Comparison of ENCODE assay signal across 30 cellular contexts in genomic region chr4:159719531-159719930, GRCh38.
"Had no signal": no experiment of that assay in that cellular context is flagged by ENCODE, and none has a peak within 500 bp of the region (broad histone marks: within the 10 kb centered on the region; RNA-seq: fewer than 3 reads in every experiment).

No MANE protein-coding gene starts in this region.

- H3K4me1 ChIP-seq: body of pancreas, esophagus muscularis mucosa, foreskin keratinocyte, gastrocnemius medialis, heart left ventricle had no signal

- H3K4me3 ChIP-seq: body of pancreas, coronary artery, dorsolateral prefrontal cortex, esophagus muscularis mucosa, gastrocnemius medialis, heart left ventricle had no signal

- H3K9me3 ChIP-seq: body of pancreas, esophagus muscularis mucosa, gastrocnemius medialis, heart left ventricle had no signal

- ATAC-seq: activated CD4-positive, CD25-positive, alpha-beta regulatory T cell treated with anti-CD3 and anti-CD28 coated beads, Interleukin-2, amount 50 U/mL, for 24 hours; activated CD8-positive, alpha-beta T cell treated with anti-CD3 and anti-CD28 coated beads for 36 hours; activated T-cell treated with anti-CD3 and anti-CD28 coated beads, Interleukin-2, amount 50 U/mL, for 4 hours; activated T-helper 17 cell treated with anti-CD3 and anti-CD28 coated beads, Interleukin-2, amount 50 U/mL, for 72 hours; body of pancreas; foreskin keratinocyte; gastrocnemius medialis; heart left ventricle; T-helper 17 cell had no signal

- H3K27me3 ChIP-seq: body of pancreas, dorsolateral prefrontal cortex, esophagus muscularis mucosa, foreskin keratinocyte, gastrocnemius medialis, heart left ventricle had no signal

- DNase-seq: activated B cell treated with CpG ODN at 0.5 μM for 24 hours; activated CD4-positive, alpha-beta T cell treated with anti-CD3 and anti-CD28 coated beads for 48 hours; activated CD4-positive, alpha-beta T cell treated with anti-CD3 and anti-CD28 coated beads, Interleukin-2, amount 50 U/mL, for 1 hour; activated CD4-positive, alpha-beta T cell treated with anti-CD3 and anti-CD28 coated beads, Interleukin-2, amount 50 U/mL, for 48 hours; activated CD8-positive, alpha-beta memory T cell treated with anti-CD3 and anti-CD28 coated beads for 24 hours; activated CD8-positive, alpha-beta T cell treated with anti-CD3 and anti-CD28 coated beads for 36 hours; activated effector memory CD4-positive, alpha-beta T cell treated with Interleukin-2 at 50 U/mL for 16 hours; activated gamma-delta T cell treated with Interleukin-2 at 50 U/mL for 16 hours; activated naive CD4-positive, alpha-beta T cell treated with anti-CD3 and anti-CD28 coated beads, Interleukin-2, amount 50 U/mL, for 16 hours; activated naive CD4-positive, alpha-beta T cell treated with Interleukin-2 at 50 U/mL for 16 hours; activated T-cell treated with anti-CD3 and anti-CD28 coated beads, Interleukin-2, amount 50 U/mL, for 4 hours; amniotic stem cell; anterior cingulate cortex; body of pancreas; cerebellar nuclear complex; dorsolateral prefrontal cortex; effector memory CD4-positive, alpha-beta T cell; erythroblast; foreskin keratinocyte; gastrocnemius medialis; glutamatergic neuron; heart left ventricle; T-helper 1 cell; T-helper 17 cell; T1000; WERI-Rb-1 had no signal

- H3K27ac ChIP-seq: body of pancreas, coronary artery, dorsolateral prefrontal cortex, esophagus muscularis mucosa, foreskin keratinocyte, gastrocnemius medialis, heart left ventricle, WERI-Rb-1 had no signal

- H3K36me3 ChIP-seq: esophagus muscularis mucosa, gastrocnemius medialis, heart left ventricle, WERI-Rb-1 had no signal
